18 cellular contexts compared by ENCODE assay signal in the genomic region with DNA sequence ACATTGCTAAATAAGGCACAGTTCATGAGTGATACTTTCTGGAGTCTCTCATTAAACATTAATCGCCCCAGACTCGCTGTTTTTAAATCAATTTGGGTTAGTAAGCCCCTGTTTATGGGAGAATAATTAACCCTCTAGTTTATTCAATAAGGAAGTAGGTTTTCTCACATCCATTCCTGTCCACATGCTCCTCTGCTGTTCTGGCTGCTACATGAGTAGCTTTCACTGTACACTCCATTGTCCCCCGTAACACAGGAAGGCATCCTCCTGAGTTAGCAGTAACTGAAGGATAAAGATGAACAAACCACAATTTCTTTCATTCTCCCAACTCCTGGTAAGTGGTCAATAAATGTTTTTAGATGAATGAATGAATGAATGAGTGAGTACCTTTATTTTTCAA.
A peak's percentile ranks its signal among the peaks of the same experiment; 100 is the strongest.
DNase-seq lines count a peak whose midpoint lies in the region; ATAC-seq, FAIRE-seq and TF ChIP-seq lines count a peak whose summit lies in the region.
"Had no signal": no experiment of that assay in that cellular context is flagged by ENCODE, and none has a peak within 500 bp of the region (broad histone marks: within the 10 kb centered on the region; RNA-seq: fewer than 3 reads in every experiment).

No MANE protein-coding gene starts in this region.

- 42% methylated on average over 3 of the region's 3 CpGs for WGBS in right lobe of liver (ENCODE audit: insufficient coverage, low coverage, low lambda C conversion rate, missing lambda C conversion rate)
- 18% methylated on average over 3 of the region's 3 CpGs for WGBS in HepG2 (ENCODE audit: low lambda C conversion rate)

- H3K4me1 Mint-ChIP-seq in Caco-2 (ENCODE audit: low read depth, unreplicated experiment), result peaks cover 20% of the 10 kb centered on the region
- H3K4me1 Mint-ChIP-seq: B cell had no signal

- H3K79me2 ChIP-seq in HepG2 (ENCODE audit: insufficient read depth, low read length), result no peaks in the 10 kb centered on the region

- no peak for FAIRE-seq in HepG2 (lab: Jason Lieb, UNC)
- FAIRE-seq: D721Med, H1 had no signal

- H3K36me3 ChIP-seq in right lobe of liver, result no peaks in the 10 kb centered on the region
- no peaks in the 10 kb centered on the region for H3K36me3 ChIP-seq in HepG2 (replicated peaks in 1 of 2; ENCODE audit: control insufficient read depth in 1 of 2, insufficient read depth in 2 of 2, low read length in 2 of 2)
- no peaks in the 10 kb centered on the region for H3K36me3 ChIP-seq in Caco-2 (ENCODE audit: control insufficient read depth, insufficient read depth, low read length)
- H3K36me3 ChIP-seq: BLaER1 treated with 17β-estradiol and CSF1 and Interleukin-3, amounts not matched to agents 10 nM and 100 nM had no signal

- no peak overlapping the region for H3K4me3 ChIP-seq in right lobe of liver
- no peak overlapping the region for H3K4me3 ChIP-seq in HepG2 (replicated peaks in 1 of 3; ENCODE audit: insufficient read depth in 1 of 3, low read depth in 2 of 3, low read length in 3 of 3)
- no peak overlapping the region for H3K4me3 ChIP-seq in Caco-2 (ENCODE audit: low read depth, low read length)
- H3K4me3 ChIP-seq: BLaER1 treated with 17β-estradiol and CSF1 and Interleukin-3, amounts not matched to agents 10 nM and 100 nM had no signal

- H3K4me1 ChIP-seq in right lobe of liver (peaks cover 0 to 16% (median 2%) of the 10 kb centered on the region in 4 donors), HepG2 (ENCODE audit: insufficient read depth, low read length) (no peaks in the 10 kb centered on the region), Caco-2 (peaks cover 17% of the 10 kb centered on the region)

- no peak overlapping the region for H3K9ac ChIP-seq in HepG2 (ENCODE audit: insufficient read depth, low read depth, low read length)
- H3K9ac ChIP-seq: BLaER1 treated with 17β-estradiol and CSF1 and Interleukin-3, amounts not matched to agents 10 nM and 100 nM had no signal

- no peak for TF ChIP-seq RAD21 in HepG2 (CRISPR knock-in tag; IDR thresholded peaks at IDR 0.05)

- POLR2A ChIA-PET in HepG2 (lab: Yijun Ruan, JAX), result no interaction called here
- POLR2A ChIA-PET in Caco-2 (lab: Charles Lee), result no interaction called here

- H3K9me3 ChIP-seq in right lobe of liver (no peaks in the 10 kb centered on the region), HepG2 (ENCODE audit: low read length) (no peaks in the 10 kb centered on the region), Caco-2 (no peaks in the 10 kb centered on the region)
- H3K9me3 ChIP-seq: BLaER1 treated with 17β-estradiol and CSF1 and Interleukin-3, amounts not matched to agents 10 nM and 100 nM had no signal

- TF ChIP-seq EP300 in HepG2 (IDR thresholded peaks at IDR 0.05; ENCODE audit: low read depth in 2 of 2, low read length in 2 of 2), result no peak
- TF ChIP-seq EP300 in HepG2 (CRISPR knock-in tag; IDR thresholded peaks at IDR 0.05; ENCODE audit: borderline replicate concordance), result no peak

- no peaks in the 10 kb centered on the region for H3K27me3 Mint-ChIP-seq in Caco-2 (ENCODE audit: insufficient read depth, unreplicated experiment)

- no peak for TF ChIP-seq POLR2A in right lobe of liver (IDR thresholded peaks at IDR 0.05)
- TF ChIP-seq POLR2A in HepG2 (IDR thresholded peaks at IDR 0.05; ENCODE audit: insufficient read depth in 1 of 2, low read depth in 2 of 2, low read length in 2 of 2), result no peak

- DNase-seq in right lobe of liver (no peak), HepG2 (ENCODE audit: low spot score) (no peak), NCI-H2227 treated with DMSO at 0.1 percent for 48 hours (lab: John Stamatoyannopoulos, UW) (peak; percentile 57), kidney tubule cell (ENCODE audit: low spot score) (peak; percentile 17), renal cortical epithelial cell (ENCODE audit: low read depth) (peak; percentile 67), Caco-2 (no peak)
- no peak for DNase-seq in stimulated activated CD4-positive, alpha-beta T cell treated with anti-CD3 and anti-CD28 coated beads, Interleukin-4, amount 100 ng/mL, for 1 hour
- DNase-seq: 8988T; CD8-positive, alpha-beta T cell; DMS153; DMS79; GDM1; H9 had no signal

- no peak overlapping the region for H3K27ac ChIP-seq in right lobe of liver
- no peak overlapping the region for H3K27ac ChIP-seq in HepG2 (ENCODE audit: extremely low read length, insufficient read depth, low read length)
- H3K27ac ChIP-seq: BLaER1 treated with 17β-estradiol and CSF1 and Interleukin-3, amounts not matched to agents 10 nM and 100 nM had no signal

- no peak overlapping the region for H3K27ac Mint-ChIP-seq in Caco-2 (ENCODE audit: unreplicated experiment)
- H3K27ac Mint-ChIP-seq: B cell; CD8-positive, alpha-beta T cell; H9 had no signal

- H4K20me1 ChIP-seq in HepG2 (ENCODE audit: insufficient read depth, low read length), result no peaks in the 10 kb centered on the region
- H4K20me1 ChIP-seq: BLaER1 treated with 17β-estradiol and CSF1 and Interleukin-3, amounts not matched to agents 10 nM and 100 nM had no signal

- CTCF ChIA-PET in HepG2 (lab: Yijun Ruan, JAX; ENCODE audit: low intra/inter-chr PET ratio, low total read pairs), result no interaction called here
- CTCF ChIA-PET in Caco-2 (lab: Charles Lee), result no interaction called here

- BruUV-seq in HepG2 (replicated peaks; lab: Mats Ljungman, UMichigan), result no TSS peak
- no TSS peak for BruUV-seq in Caco-2 (replicated peaks; lab: Mats Ljungman, UMichigan)

- H3K27me3 ChIP-seq in right lobe of liver (no peaks in the 10 kb centered on the region), HepG2 (ENCODE audit: control insufficient read depth in 1 of 2, insufficient read depth in 2 of 2, low read length in 2 of 2) (no peaks in the 10 kb centered on the region), Caco-2 (replicated peaks; ENCODE audit: control insufficient read depth, insufficient read depth, low read length) (no peaks in the 10 kb centered on the region)

- intact Hi-C loops in right lobe of liver (cut with DNase I) (no loop called here), HepG2 (cut with micrococcal nuclease; ENCODE audit: unreplicated experiment) (no loop called here), Caco-2 (cut with micrococcal nuclease; ENCODE audit: unreplicated experiment) (no loop called here)

- ATAC-seq in right lobe of liver (peak in 3 of 4 donors; percentile 27 to 68 (median 40)), HepG2 (no peak), GM21528 (IDR thresholded peaks at IDR 0.05; ENCODE audit: low FRiP score, unreplicated experiment) (no peak)
- ATAC-seq: CD8-positive, alpha-beta T cell had no signal

- H3K4me3 Mint-ChIP-seq in Caco-2 (ENCODE audit: unreplicated experiment), result no peak overlapping the region
- H3K4me3 Mint-ChIP-seq: B cell; CD8-positive, alpha-beta T cell; H9 had no signal

- in situ Hi-C loops in HepG2 (cut with HindIII; ENCODE audit: extremely low pct_ligation_motif_present, low pct_unique_long_range_greater_than_20kb), result no loop called here

- TF ChIP-seq CTCF in right lobe of liver (IDR thresholded peaks at IDR 0.05) (no peak), HepG2 (CRISPR knock-in tag; IDR thresholded peaks at IDR 0.05) (no peak), Caco-2 (IDR thresholded peaks at IDR 0.05; ENCODE audit: insufficient read depth in 1 of 2, low read depth in 1 of 2, low read length in 1 of 2, severe bottlenecking in 1 of 2, unreplicated experiment in 1 of 2) (no peak)

- H2AFZ ChIP-seq in HepG2 (ENCODE audit: low read length), result no peak overlapping the region

- H3K36me3 Mint-ChIP-seq in Caco-2 (ENCODE audit: insufficient read depth, unreplicated experiment), result no peaks in the 10 kb centered on the region
- H3K36me3 Mint-ChIP-seq: CD8-positive, alpha-beta T cell had no signal

- no peaks in the 10 kb centered on the region for H3K9me3 Mint-ChIP-seq in Caco-2 (ENCODE audit: unreplicated experiment)
- H3K9me3 Mint-ChIP-seq: CD8-positive, alpha-beta T cell; H9 had no signal

- H3K4me2 ChIP-seq in HepG2 (ENCODE audit: low read depth, low read length), result no peak overlapping the region
- H3K4me2 ChIP-seq: BLaER1 treated with 17β-estradiol and CSF1 and Interleukin-3, amounts not matched to agents 10 nM and 100 nM had no signal

TF ChIP-seq in HepG2, 621 proteins besides CTCF, POLR2A, EP300 and RAD21:
- TF ChIP-seq RELA (CRISPR knock-in tag; IDR thresholded peaks at IDR 0.05) (no peak), SMAD1 (CRISPR knock-in tag; IDR thresholded peaks at IDR 0.05; ENCODE audit: borderline replicate concordance, low read depth) (no peak), ZNF484 (CRISPR knock-in tag; IDR thresholded peaks at IDR 0.05; ENCODE audit: borderline replicate concordance, low read depth) (no peak), SKI (IDR thresholded peaks at IDR 0.05; ENCODE audit: partially characterized antibody) (no peak)
- TF ChIP-seq, protein P1, sequence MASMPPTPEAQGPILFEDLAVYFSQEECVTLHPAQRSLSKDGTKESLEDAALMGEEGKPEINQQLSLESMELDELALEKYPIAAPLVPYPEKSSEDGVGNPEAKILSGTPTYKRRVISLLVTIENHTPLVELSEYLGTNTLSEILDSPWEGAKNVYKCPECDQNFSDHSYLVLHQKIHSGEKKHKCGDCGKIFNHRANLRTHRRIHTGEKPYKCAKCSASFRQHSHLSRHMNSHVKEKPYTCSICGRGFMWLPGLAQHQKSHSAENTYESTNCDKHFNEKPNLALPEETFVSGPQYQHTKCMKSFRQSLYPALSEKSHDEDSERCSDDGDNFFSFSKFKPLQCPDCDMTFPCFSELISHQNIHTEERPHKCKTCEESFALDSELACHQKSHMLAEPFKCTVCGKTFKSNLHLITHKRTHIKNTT (CRISPR knock-in tag; IDR thresholded peaks at IDR 0.05), result no peak

Comparison
In these comparisons a context has a peak if more than half of its experiments do, and no peak if none do; other contexts are left out.
1. ATAC-seq: peak in right lobe of liver (3 of 4); none in HepG2 (single experiment) and GM21528 (single experiment).
2. DNase-seq: peak in NCI-H2227 treated with DMSO at 0.1 percent for 48 hours (single experiment), kidney tubule cell (single experiment) and renal cortical epithelial cell (single experiment); none in right lobe of liver (0 of 3), HepG2 (single experiment), stimulated activated CD4-positive, alpha-beta T cell treated with anti-CD3 and anti-CD28 coated beads, Interleukin-4, amount 100 ng/mL, for 1 hour (single experiment) and Caco-2 (0 of 2).